In the genomic region with DNA sequence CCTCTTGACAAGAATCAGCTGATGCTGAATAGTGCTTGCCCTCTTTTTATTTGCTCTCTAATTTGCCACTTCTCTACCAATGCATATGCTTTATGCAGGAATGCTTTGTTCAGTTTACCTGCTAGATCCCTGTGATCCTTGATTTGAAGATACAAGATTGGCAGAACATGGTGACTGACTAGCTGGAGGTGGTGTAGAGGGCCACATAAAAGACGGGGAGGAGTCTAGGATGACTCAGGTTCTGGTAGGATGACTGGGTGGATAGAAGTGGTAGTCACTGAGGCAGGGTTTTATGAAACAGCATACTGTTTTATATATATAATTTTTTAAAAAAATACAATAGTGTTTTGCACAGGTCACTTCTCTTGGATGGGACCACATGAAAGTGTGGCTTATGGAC, we compare ENCODE assay signal across 14 cellular contexts. TPM values are rescaled to one million over a fixed set of nuclear protein-coding genes. Genes with fewer than 3 reads are reported as not detected.
DNase-seq lines count a peak whose midpoint lies in the region; ATAC-seq and TF ChIP-seq lines count a peak whose summit lies in the region.
"Had no signal": no experiment of that assay in that cellular context is flagged by ENCODE, and none has a peak within 500 bp of the region (broad histone marks: within the 10 kb centered on the region; RNA-seq: fewer than 3 reads in every experiment).

No MANE protein-coding gene starts in this region.

- no peak overlapping the region for H3K4me3 ChIP-seq in Loucy (ENCODE audit: low read length, poor library complexity, severe bottlenecking)
- H3K4me3 ChIP-seq: thyroid gland had no signal

- H3K36me3 ChIP-seq in Loucy (ENCODE audit: insufficient read depth, low read length): no peaks in the 10 kb centered on the region
- H3K36me3 ChIP-seq: neutrophil, thyroid gland had no signal

- no peak for TF ChIP-seq CTCF in Loucy (conservative IDR thresholded peaks at IDR 0.05; ENCODE audit: low read length)
- no peak for TF ChIP-seq CTCF in GM20000 (IDR thresholded peaks at IDR 0.05; ENCODE audit: extremely low read depth, missing control alignments)

- no peak overlapping the region for H3K9ac ChIP-seq in Loucy (ENCODE audit: low read depth, low read length, poor library complexity, severe bottlenecking)

- intact Hi-C loops in left colon (cut with DNase I, micrococcal nuclease): no loop called here

- peaks cover 99% of the 10 kb centered on the region for H3K79me2 ChIP-seq in Loucy (ENCODE audit: insufficient read depth, low read length)

- peak overlapping the region; percentile 15 for H3K4me2 ChIP-seq in Loucy (ENCODE audit: low read depth, low read length, poor library complexity, severe bottlenecking)

- H3K27ac Mint-ChIP-seq in activated naive CD4-positive, alpha-beta T cell treated with anti-CD3 and anti-CD28 coated beads, Interleukin-2, amount 50 U/mL, for 72 hours: peak overlapping the region in 1 of 2 donors; percentile 13

- H2AFZ ChIP-seq in Loucy (ENCODE audit: low read length): no peak overlapping the region

- H3K36me3 Mint-ChIP-seq in activated naive CD4-positive, alpha-beta T cell treated with anti-CD3 and anti-CD28 coated beads, Interleukin-2, amount 50 U/mL, for 72 hours: peaks cover 0 to 17% of the 10 kb centered on the region in 2 donors

- H3F3A ChIP-seq in Loucy (ENCODE audit: low read depth): no peaks in the 10 kb centered on the region

- H3K4me1 ChIP-seq in Loucy (ENCODE audit: insufficient read depth, low read length, poor library complexity, severe bottlenecking): peaks cover 52% of the 10 kb centered on the region

- peak; percentile 68 for DNase-seq in Caki2 (ENCODE audit: low read depth)
- peak in 1 of 2 donors; percentile 42 for DNase-seq in activated naive CD4-positive, alpha-beta T cell treated with anti-CD3 and anti-CD28 coated beads, Interleukin-2, amount 50 U/mL, for 72 hours (ENCODE audit: low spot score in 2 of 2)
- no peak for DNase-seq in left colon
- DNase-seq in SIG-M5 treated with dmso at 0.1 percent for 504 hours (lab: John Stamatoyannopoulos, UW; ENCODE audit: unreplicated experiment): no peak
- DNase-seq in GM20000 (ENCODE audit: low spot score): no peak
- no peak for DNase-seq in mucosa of gallbladder (ENCODE audit: low spot score)
- no peak for DNase-seq in Ammon's horn (ENCODE audit: low spot score)
- DNase-seq: DMS 273 treated with DMSO at 0.1 percent for 48 hours, GOT3, NCI-H1694 treated with DMSO at 0.1 percent for 48 hours, thyroid gland had no signal

- no peaks in the 10 kb centered on the region for H3K9me2 ChIP-seq in Loucy (replicated peaks; ENCODE audit: low read depth, low read length)

- H3K9me3 ChIP-seq in Loucy (ENCODE audit: insufficient read depth, low read depth, low read length): no peaks in the 10 kb centered on the region
- H3K9me3 ChIP-seq: neutrophil, thyroid gland had no signal

- H3K9me3 Mint-ChIP-seq in activated naive CD4-positive, alpha-beta T cell treated with anti-CD3 and anti-CD28 coated beads, Interleukin-2, amount 50 U/mL, for 72 hours: no peaks in the 10 kb centered on the region
- H3K9me3 Mint-ChIP-seq: brain had no signal

- H3K27me3 ChIP-seq in Loucy (ENCODE audit: insufficient read depth, low read length, poor library complexity, severe bottlenecking): no peaks in the 10 kb centered on the region
- H3K27me3 ChIP-seq: neutrophil, thyroid gland had no signal

- H4K20me1 ChIP-seq in Loucy (ENCODE audit: insufficient read depth, low read length, poor library complexity, severe bottlenecking): peaks cover 69% of the 10 kb centered on the region

- in situ Hi-C loops in Caki2 (cut with HindIII; ENCODE audit: low pct_unique_long_range_greater_than_20kb, low sequenced_read_pairs): no loop called here

- peak; percentile 95 to 100 for ATAC-seq in activated naive CD4-positive, alpha-beta T cell treated with anti-CD3 and anti-CD28 coated beads, Interleukin-2, amount 50 U/mL, for 72 hours
- peak; percentile 66 for ATAC-seq in left colon

RNA-seq across cellular contexts. Expression of gene ADGRF3, which starts 6.3 kb away (rescaled TPM):
- total RNA-seq in Caki2 (2014; rRNA removed; shearing (Covaris generic); ENCODE audit: low replicate concordance): 0.23 and 0.68 TPM in 2 replicates
- 1 to 10 TPM in 1 of 2 donors, under 1 TPM in 1; 0.57 to 7.5 TPM for total RNA-seq in activated naive CD4-positive, alpha-beta T cell treated with anti-CD3 and anti-CD28 coated beads, Interleukin-2, amount 50 U/mL, for 72 hours
- total RNA-seq in left colon (under 1 TPM; 0.34 to 0.49 TPM), mucosa of gallbladder (0.35 TPM)

RNA-seq across cellular contexts. Expression of gene SELENOI, which starts 6.9 kb away (rescaled TPM):
- 15.3 and 19.0 TPM in 2 replicates for total RNA-seq in Caki2 (2014; rRNA removed; shearing (Covaris generic); ENCODE audit: low replicate concordance)
- total RNA-seq in activated naive CD4-positive, alpha-beta T cell treated with anti-CD3 and anti-CD28 coated beads, Interleukin-2, amount 50 U/mL, for 72 hours: 10 to 100 TPM; 24.4 to 45.0 TPM
- total RNA-seq in left colon: 10 to 100 TPM; 31.7 to 44.5 TPM
- 30.9 TPM for total RNA-seq in mucosa of gallbladder

RNA-seq across cellular contexts. Expression of gene DRC1, which starts 48.8 kb away (rescaled TPM):
- total RNA-seq in Caki2 (2014; rRNA removed; shearing (Covaris generic); ENCODE audit: low replicate concordance): 0.20 TPM in 1 of 2 replicates, not detected in the other
- total RNA-seq in activated naive CD4-positive, alpha-beta T cell treated with anti-CD3 and anti-CD28 coated beads, Interleukin-2, amount 50 U/mL, for 72 hours: not detected
- total RNA-seq in left colon (not detected), mucosa of gallbladder (0.40 TPM)
- total RNA-seq: thyroid gland had no signal
